ENCODE assay signal across 1 cellular context in the genomic region with DNA sequence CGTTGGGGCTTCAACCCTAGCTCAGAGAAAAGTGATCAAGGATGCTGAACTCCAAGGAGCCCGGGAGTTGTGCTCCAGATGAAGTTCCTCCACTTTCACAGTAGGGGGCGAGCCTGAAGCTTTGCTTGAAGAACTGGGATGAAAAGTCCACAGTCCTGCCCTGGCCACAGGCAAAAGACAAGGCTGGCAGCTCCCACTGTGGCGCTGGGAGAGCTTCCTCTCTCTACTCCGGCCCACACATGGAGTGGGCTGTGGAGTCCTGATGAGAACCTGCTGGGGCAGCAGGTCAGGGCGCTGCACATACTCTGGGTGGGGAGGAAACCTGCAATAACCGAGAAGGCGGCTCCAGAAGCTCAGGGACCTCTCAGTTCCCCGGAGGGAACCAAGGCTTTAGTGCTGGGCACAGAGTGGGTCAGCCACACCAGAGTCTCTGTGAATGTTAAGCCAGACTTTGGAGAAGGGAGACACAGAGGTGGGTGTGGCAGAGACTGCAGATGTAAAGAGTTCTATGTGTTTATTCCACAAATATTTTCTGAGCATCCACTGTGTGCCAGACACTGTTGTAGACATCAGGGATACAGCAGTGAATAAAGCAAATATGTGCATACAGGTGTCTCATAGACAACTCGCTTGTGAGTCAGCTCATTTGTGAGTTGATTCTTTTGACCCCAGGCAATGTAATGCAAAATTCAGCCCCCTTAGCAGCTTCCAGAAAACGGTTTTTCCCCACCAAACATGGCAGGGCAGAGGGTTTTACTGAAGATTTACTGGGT.
TF ChIP-seq lines count a peak whose summit lies in the region.

No MANE protein-coding gene starts in this region.

TF ChIP-seq in K562, 482 proteins besides CTCF, POLR2A, EP300 and RAD21:
- TF ChIP-seq, protein P1, sequence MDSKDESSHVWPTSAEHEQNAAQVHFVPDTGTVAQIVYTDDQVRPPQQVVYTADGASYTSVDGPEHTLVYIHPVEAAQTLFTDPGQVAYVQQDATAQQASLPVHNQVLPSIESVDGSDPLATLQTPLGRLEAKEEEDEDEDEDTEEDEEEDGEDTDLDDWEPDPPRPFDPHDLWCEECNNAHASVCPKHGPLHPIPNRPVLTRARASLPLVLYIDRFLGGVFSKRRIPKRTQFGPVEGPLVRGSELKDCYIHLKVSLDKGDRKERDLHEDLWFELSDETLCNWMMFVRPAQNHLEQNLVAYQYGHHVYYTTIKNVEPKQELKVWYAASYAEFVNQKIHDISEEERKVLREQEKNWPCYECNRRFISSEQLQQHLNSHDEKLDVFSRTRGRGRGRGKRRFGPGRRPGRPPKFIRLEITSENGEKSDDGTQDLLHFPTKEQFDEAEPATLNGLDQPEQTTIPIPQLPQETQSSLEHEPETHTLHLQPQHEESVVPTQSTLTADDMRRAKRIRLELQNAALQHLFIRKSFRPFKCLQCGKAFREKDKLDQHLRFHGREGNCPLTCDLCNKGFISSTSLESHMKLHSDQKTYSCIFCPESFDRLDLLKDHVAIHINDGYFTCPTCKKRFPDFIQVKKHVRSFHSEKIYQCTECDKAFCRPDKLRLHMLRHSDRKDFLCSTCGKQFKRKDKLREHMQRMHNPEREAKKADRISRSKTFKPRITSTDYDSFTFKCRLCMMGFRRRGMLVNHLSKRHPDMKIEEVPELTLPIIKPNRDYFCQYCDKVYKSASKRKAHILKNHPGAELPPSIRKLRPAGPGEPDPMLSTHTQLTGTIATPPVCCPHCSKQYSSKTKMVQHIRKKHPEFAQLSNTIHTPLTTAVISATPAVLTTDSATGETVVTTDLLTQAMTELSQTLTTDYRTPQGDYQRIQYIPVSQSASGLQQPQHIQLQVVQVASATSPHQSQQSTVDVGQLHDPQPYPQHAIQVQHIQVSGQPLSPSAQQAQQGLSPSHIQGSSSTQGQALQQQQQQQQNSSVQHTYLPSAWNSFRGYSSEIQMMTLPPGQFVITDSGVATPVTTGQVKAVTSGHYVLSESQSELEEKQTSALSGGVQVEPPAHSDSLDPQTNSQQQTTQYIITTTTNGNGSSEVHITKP (IDR thresholded peaks at IDR 0.05; ENCODE audit: partially characterized antibody) = no peak
- TF ChIP-seq ETV1 (tag; conservative IDR thresholded peaks at IDR 0.05; ENCODE audit: low read depth) (no peak), CTBP1 (IDR thresholded peaks at IDR 0.05; ENCODE audit: borderline replicate concordance) (peak; percentile 51; the same call in 1 of the 2 replicates), HDGF (IDR thresholded peaks at IDR 0.05) (no peak), KLF16 (IDR thresholded peaks at IDR 0.05) (peak; percentile 54; the same call in 1 of the 2 replicates), RCOR1 (IDR thresholded peaks at IDR 0.05; ENCODE audit: borderline replicate concordance in 1 of 2, low read depth in 2 of 2, low read length in 2 of 2) (peak in 1 of 2 experiments; percentile 38; a peak in 1 of 4 replicates), ZZZ3 (IDR thresholded peaks at IDR 0.05) (no peak), ZKSCAN8 (CRISPR knock-in tag; IDR thresholded peaks at IDR 0.05) (no peak), KDM5B (IDR thresholded peaks at IDR 0.05; ENCODE audit: insufficient replicate concordance, low read depth, low read length) (no peak), MAZ (CRISPR knock-in tag; conservative IDR thresholded peaks at IDR 0.05 in 1 of 2, IDR thresholded peaks at IDR 0.05 in 1 of 2) (0 out of 4 replicates have a peak, but pooled peaks of 1 of the 2 experiments have one; percentile 17), MEF2D (tag; conservative IDR thresholded peaks at IDR 0.05; ENCODE audit: low read depth) (no peak), U2AF2 (optimal IDR thresholded peaks at IDR 0.05; ENCODE audit: low read depth, low read length) (no peak), MYBL2 (IDR thresholded peaks at IDR 0.05; ENCODE audit: low read depth) (no peak), MYBL2 (CRISPR knock-in tag; IDR thresholded peaks at IDR 0.05; ENCODE audit: borderline replicate concordance) (no peak), SMC3 (conservative IDR thresholded peaks at IDR 0.05; ENCODE audit: insufficient read depth, low read depth, low read length) (peak; percentile 62), BRF1 (IDR thresholded peaks at IDR 0.05; ENCODE audit: borderline replicate concordance, extremely low read depth, insufficient read length) (no peak), KDM1A (IDR thresholded peaks at IDR 0.05) (no peak), XRCC5 (IDR thresholded peaks at IDR 0.05; ENCODE audit: low read depth, low read length) (peak; percentile 62; the same call in 1 of the 2 replicates), DMBX1 (CRISPR knock-in tag; IDR thresholded peaks at IDR 0.05; ENCODE audit: borderline replicate concordance) (no peak), CSDE1 (IDR thresholded peaks at IDR 0.05) (no peak), ETS2 (tag; IDR thresholded peaks at IDR 0.05; ENCODE audit: borderline replicate concordance, poor library complexity, severe bottlenecking) (no peak), PPARD (CRISPR knock-in tag; IDR thresholded peaks at IDR 0.05) (no peak), STAG1 (CRISPR knock-in tag; IDR thresholded peaks at IDR 0.05; ENCODE audit: borderline replicate concordance) (peak; percentile 69; the same call in 1 of the 2 replicates)
- TF ChIP-seq, protein P2, sequence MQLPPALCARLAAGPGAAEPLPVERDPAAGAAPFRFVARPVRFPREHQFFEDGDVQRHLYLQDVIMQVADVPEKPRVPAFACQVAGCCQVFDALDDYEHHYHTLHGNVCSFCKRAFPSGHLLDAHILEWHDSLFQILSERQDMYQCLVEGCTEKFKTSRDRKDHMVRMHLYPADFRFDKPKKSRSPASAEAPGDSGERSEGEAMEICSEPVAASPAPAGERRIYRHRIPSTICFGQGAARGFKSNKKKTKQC (CRISPR knock-in tag; IDR thresholded peaks at IDR 0.05) = no peak
- TF ChIP-seq, protein P3, sequence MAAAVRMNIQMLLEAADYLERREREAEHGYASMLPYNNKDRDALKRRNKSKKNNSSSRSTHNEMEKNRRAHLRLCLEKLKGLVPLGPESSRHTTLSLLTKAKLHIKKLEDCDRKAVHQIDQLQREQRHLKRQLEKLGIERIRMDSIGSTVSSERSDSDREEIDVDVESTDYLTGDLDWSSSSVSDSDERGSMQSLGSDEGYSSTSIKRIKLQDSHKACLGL (CRISPR knock-in tag; IDR thresholded peaks at IDR 0.05; ENCODE audit: borderline replicate concordance, poor library complexity, severe bottlenecking) = no peak
- TF ChIP-seq, protein P4, sequence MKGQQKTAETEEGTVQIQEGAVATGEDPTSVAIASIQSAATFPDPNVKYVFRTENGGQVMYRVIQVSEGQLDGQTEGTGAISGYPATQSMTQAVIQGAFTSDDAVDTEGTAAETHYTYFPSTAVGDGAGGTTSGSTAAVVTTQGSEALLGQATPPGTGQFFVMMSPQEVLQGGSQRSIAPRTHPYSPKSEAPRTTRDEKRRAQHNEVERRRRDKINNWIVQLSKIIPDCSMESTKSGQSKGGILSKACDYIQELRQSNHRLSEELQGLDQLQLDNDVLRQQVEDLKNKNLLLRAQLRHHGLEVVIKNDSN (CRISPR knock-in tag; IDR thresholded peaks at IDR 0.05) = peak; percentile 2; the same call in 1 of the 2 replicates
- TF ChIP-seq, protein P5, sequence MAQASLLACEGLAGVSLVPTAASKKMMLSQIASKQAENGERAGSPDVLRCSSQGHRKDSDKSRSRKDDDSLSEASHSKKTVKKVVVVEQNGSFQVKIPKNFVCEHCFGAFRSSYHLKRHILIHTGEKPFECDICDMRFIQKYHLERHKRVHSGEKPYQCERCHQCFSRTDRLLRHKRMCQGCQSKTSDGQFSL (CRISPR knock-in tag; IDR thresholded peaks at IDR 0.05) = no peak
- TF ChIP-seq, protein P5 (tag; IDR thresholded peaks at IDR 0.05) = no peak
